22 cellular contexts compared by ENCODE assay signal in genomic region chr15:53747501-53748068, GRCh38. TPM values are rescaled to one million over a fixed set of nuclear protein-coding genes. Genes with fewer than 3 reads are reported as not detected.
DNase-seq lines count a peak whose midpoint lies in the region; ATAC-seq and TF ChIP-seq lines count a peak whose summit lies in the region.
"Had no signal": no experiment of that assay in that cellular context is flagged by ENCODE, and none has a peak within 500 bp of the region (broad histone marks: within the 10 kb centered on the region; RNA-seq: fewer than 3 reads in every experiment).

No MANE protein-coding gene starts in this region.

- H3K27me3 Mint-ChIP-seq in progenitor cell of endocrine pancreas: no peaks in the 10 kb centered on the region
- H3K27me3 Mint-ChIP-seq in WTC11 (ENCODE audit: low read depth): no peaks in the 10 kb centered on the region; the same call in 1 of the 2 replicates
- H3K27me3 Mint-ChIP-seq: CD4-positive, alpha-beta T cell; CD8-positive, alpha-beta memory T cell had no signal

- no peak overlapping the region for H3K4me3 Mint-ChIP-seq in progenitor cell of endocrine pancreas (ENCODE audit: low read depth)
- no peak overlapping the region for H3K4me3 Mint-ChIP-seq in WTC11
- H3K4me3 Mint-ChIP-seq: CD14-positive monocyte; CD4-positive, alpha-beta T cell; CD8-positive, alpha-beta memory T cell had no signal

- POLR2A ChIA-PET in WTC11 (lab: Charles Lee): no interaction called here

- DNase-seq in HuH-7 (ENCODE audit: low spot score): peak; percentile 9
- DNase-seq in kidney glomerular epithelial cell (lab: John Stamatoyannopoulos, UW): peak; percentile 48
- DNase-seq in progenitor cell of endocrine pancreas (ENCODE audit: low spot score, unreplicated experiment): no peak
- no peak for DNase-seq in KG1 (lab: John Stamatoyannopoulos, UW)
- DNase-seq in stimulated activated naive CD4-positive, alpha-beta T cell (lab: John Stamatoyannopoulos, UW): no peak
- no peak for DNase-seq in WTC11 (ENCODE audit: low spot score)
- DNase-seq: 8988T; ACHN; AML-193; BE2C; CD4-positive, alpha-beta T cell; CD8-positive, alpha-beta memory T cell; DMS 273 treated with DMSO at 0.1 percent for 48 hours; DMS79; EL; GDM1; GM23248; H7; HCEC 1CT had no signal

- no peak for ATAC-seq in WTC11
- ATAC-seq: A549, GM12878 had no signal

- H3K9me3 Mint-ChIP-seq in progenitor cell of endocrine pancreas (ENCODE audit: low read depth) (peaks cover 3% of the 10 kb centered on the region), WTC11 (no peaks in the 10 kb centered on the region)
- H3K9me3 Mint-ChIP-seq: CD4-positive, alpha-beta T cell; CD8-positive, alpha-beta memory T cell had no signal

- CTCF ChIA-PET in WTC11 (lab: Charles Lee): no interaction called here

- TF ChIP-seq CTCF in progenitor cell of endocrine pancreas (IDR thresholded peaks at IDR 0.05; ENCODE audit: unreplicated experiment) (no peak), WTC11 (IDR thresholded peaks at IDR 0.05) (no peak)

- H3K36me3 Mint-ChIP-seq in progenitor cell of endocrine pancreas (ENCODE audit: insufficient read depth) (peaks cover 4% of the 10 kb centered on the region), WTC11 (no peaks in the 10 kb centered on the region)
- H3K36me3 Mint-ChIP-seq: CD14-positive monocyte; CD8-positive, alpha-beta memory T cell had no signal

- H3K27ac Mint-ChIP-seq in progenitor cell of endocrine pancreas (peak overlapping the region; percentile 21), WTC11 (no peak overlapping the region)
- H3K27ac Mint-ChIP-seq: CD14-positive monocyte; CD4-positive, alpha-beta T cell; CD8-positive, alpha-beta memory T cell had no signal

- H3K4me1 Mint-ChIP-seq in progenitor cell of endocrine pancreas (ENCODE audit: low read depth) (peaks cover 11% of the 10 kb centered on the region), WTC11 (peaks cover 8% of the 10 kb centered on the region)
- H3K4me1 Mint-ChIP-seq: CD14-positive monocyte; CD8-positive, alpha-beta memory T cell had no signal

TF ChIP-seq in WTC11, 78 proteins besides CTCF, POLR2A, EP300 and RAD21 (continues in another document):
- TF ChIP-seq AFF4 (CRISPR knock-in tag; IDR thresholded peaks at IDR 0.05; ENCODE audit: borderline replicate concordance): no peak
- no peak for TF ChIP-seq ZNF121 (CRISPR knock-in tag; IDR thresholded peaks at IDR 0.05)
- TF ChIP-seq GRHL2 (CRISPR knock-in tag; IDR thresholded peaks at IDR 0.05; ENCODE audit: insufficient replicate concordance, severe bottlenecking): no peak
- TF ChIP-seq MAX (CRISPR knock-in tag; IDR thresholded peaks at IDR 0.05): no peak
- TF ChIP-seq ETV6 (CRISPR knock-in tag; IDR thresholded peaks at IDR 0.05): no peak
- TF ChIP-seq NFATC4 (CRISPR knock-in tag; IDR thresholded peaks at IDR 0.05): no peak
- TF ChIP-seq SOX15 (CRISPR knock-in tag; IDR thresholded peaks at IDR 0.05): no peak
- TF ChIP-seq ZBTB43 (CRISPR knock-in tag; IDR thresholded peaks at IDR 0.05): no peak
- no peak for TF ChIP-seq CREM (CRISPR knock-in tag; IDR thresholded peaks at IDR 0.05)
- no peak for TF ChIP-seq ATF1 (CRISPR knock-in tag; IDR thresholded peaks at IDR 0.05)
- TF ChIP-seq USF1 (CRISPR knock-in tag; IDR thresholded peaks at IDR 0.05): no peak
- no peak for TF ChIP-seq ZNF263 (CRISPR knock-in tag; IDR thresholded peaks at IDR 0.05; ENCODE audit: low read depth)
- no peak for TF ChIP-seq FOXP4 (CRISPR knock-in tag; IDR thresholded peaks at IDR 0.05)
- no peak for TF ChIP-seq MLX (CRISPR knock-in tag; IDR thresholded peaks at IDR 0.05)
- TF ChIP-seq GTF2I (CRISPR knock-in tag; conservative IDR thresholded peaks at IDR 0.05): no peak
- no peak for TF ChIP-seq TEAD4 (CRISPR knock-in tag; IDR thresholded peaks at IDR 0.05)
- TF ChIP-seq MYBL2 (CRISPR knock-in tag; IDR thresholded peaks at IDR 0.05): no peak

RNA-seq across cellular contexts. Expression of gene WDR72, which starts 11.9 kb away (rescaled TPM):
- total RNA-seq in progenitor cell of endocrine pancreas: 25.0 and 26.6 TPM in 2 replicates
- total RNA-seq in WTC11 (2021): 8.6 to 8.7 TPM (median 8.6 TPM) in 3 replicates
- total RNA-seq: CD4-positive, alpha-beta T cell; CD8-positive, alpha-beta memory T cell; GM23248 had no signal

Comparison
In these comparisons a context has a peak if more than half of its experiments do, and no peak if none do; other contexts are left out.
1. DNase-seq: peak in HuH-7 (single experiment) and kidney glomerular epithelial cell (single experiment); none in progenitor cell of endocrine pancreas (single experiment), KG1 (single experiment), stimulated activated naive CD4-positive, alpha-beta T cell (0 of 6) and WTC11 (single experiment).